9 cellular contexts compared by ENCODE assay signal in the genomic region with DNA sequence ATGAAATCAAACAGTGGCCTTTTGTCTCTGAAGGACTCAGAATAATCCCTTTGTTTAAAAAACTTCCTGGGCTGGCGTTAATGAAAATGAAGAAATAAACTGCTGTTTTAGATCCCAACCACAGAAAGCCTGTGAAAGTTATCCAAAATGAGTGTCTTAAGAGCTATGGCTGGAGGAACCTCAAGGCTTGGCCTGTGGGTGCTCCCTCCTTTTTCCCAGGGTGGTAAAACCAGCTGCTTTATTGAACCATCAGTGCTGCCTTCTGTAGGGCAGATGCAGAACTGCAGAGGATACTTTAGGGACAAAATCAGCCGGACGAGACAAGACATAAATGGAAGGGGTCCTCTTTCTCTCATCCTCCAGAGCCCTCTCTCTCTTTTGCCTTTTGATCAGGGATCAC.
DNase-seq lines count a peak whose midpoint lies in the region; ATAC-seq and TF ChIP-seq lines count a peak whose summit lies in the region.
"Had no signal": no experiment of that assay in that cellular context is flagged by ENCODE, and none has a peak within 500 bp of the region (broad histone marks: within the 10 kb centered on the region; RNA-seq: fewer than 3 reads in every experiment).

No MANE protein-coding gene starts in this region.

- H3K27me3 ChIP-seq in SJCRH30: no peaks in the 10 kb centered on the region

- in situ Hi-C loops in ACHN (cut with HindIII; ENCODE audit: low pct_ligation_motif_present, low pct_unique_long_range_greater_than_20kb, low sequenced_read_pairs): no loop called here

- H3K4me3 Mint-ChIP-seq in glutamatergic neuron (ENCODE audit: unreplicated experiment): no peak overlapping the region

- H3K4me1 Mint-ChIP-seq in glutamatergic neuron (ENCODE audit: low read depth, unreplicated experiment): peaks cover 5% of the 10 kb centered on the region

- ATAC-seq in GM18870 (IDR thresholded peaks at IDR 0.05; ENCODE audit: unreplicated experiment) (no peak), HG03025 (IDR thresholded peaks at IDR 0.05; ENCODE audit: low FRiP score, unreplicated experiment) (no peak)

- H3K27ac Mint-ChIP-seq in glutamatergic neuron (ENCODE audit: unreplicated experiment): no peak overlapping the region

- no peak overlapping the region for H3K27ac ChIP-seq in SJCRH30

- DNase-seq in ACHN (peak; percentile 33), SJCRH30 (peak; percentile 11 to 36), glutamatergic neuron (peak; percentile 26), NCI-H2171 treated with DMSO at 0.1 percent for 48 hours (lab: John Stamatoyannopoulos, UW) (no peak), HK-2 (ENCODE audit: unreplicated experiment) (no peak)
- DNase-seq: midbrain had no signal

- H3K9me3 ChIP-seq in SJCRH30 (replicated peaks): no peaks in the 10 kb centered on the region

- peak; percentile 60 for TF ChIP-seq CTCF in GM12873 (IDR thresholded peaks at IDR 0.05; ENCODE audit: insufficient read depth, low read depth, low read length, missing control alignments)
- TF ChIP-seq CTCF in glutamatergic neuron (IDR thresholded peaks at IDR 0.05; ENCODE audit: partially characterized antibody, unreplicated experiment): peak; percentile 58

- H3K9me3 Mint-ChIP-seq in glutamatergic neuron (ENCODE audit: unreplicated experiment): no peaks in the 10 kb centered on the region

- no peak overlapping the region for H3K4me3 ChIP-seq in SJCRH30

- no peaks in the 10 kb centered on the region for H3K27me3 Mint-ChIP-seq in glutamatergic neuron (ENCODE audit: unreplicated experiment)

- peaks cover 2% of the 10 kb centered on the region; the same call in 1 of the 2 replicates for H3K4me1 ChIP-seq in SJCRH30

- no peaks in the 10 kb centered on the region for H3K36me3 Mint-ChIP-seq in glutamatergic neuron (ENCODE audit: unreplicated experiment)

- H3K36me3 ChIP-seq in SJCRH30: no peaks in the 10 kb centered on the region; the same call in none of the 2 replicates

Comparison
In these comparisons a context has a peak if more than half of its experiments do, and no peak if none do; other contexts are left out.
1. DNase-seq: peak in ACHN (single experiment), SJCRH30 (2 of 2) and glutamatergic neuron (single experiment); none in NCI-H2171 treated with DMSO at 0.1 percent for 48 hours (single experiment) and HK-2 (single experiment).